1 cellular context compared by ENCODE assay signal in genomic region chr17:5619088-5619740, GRCh38.
TF ChIP-seq lines count a peak whose summit lies in the region.

No MANE protein-coding gene starts in this region.

TF ChIP-seq in K562, 482 proteins besides CTCF, POLR2A, EP300 and RAD21 (continued from another document and continues in another):
- TF ChIP-seq E4F1 (CRISPR knock-in tag; IDR thresholded peaks at IDR 0.05; ENCODE audit: borderline replicate concordance) (no peak), BDP1 (IDR thresholded peaks at IDR 0.05; ENCODE audit: insufficient read depth, insufficient read length) (no peak), ZFP36 (IDR thresholded peaks at IDR 0.05; ENCODE audit: low read depth, low read length, partially characterized antibody) (no peak), THRA (IDR thresholded peaks at IDR 0.05) (no peak), POLR2AphosphoS2 (IDR thresholded peaks at IDR 0.05; ENCODE audit: low read length) (peak; percentile 58; the same call in 1 of the 2 replicates), ZBTB5 (IDR thresholded peaks at IDR 0.05) (no peak), IRF2 (CRISPR knock-in tag; IDR thresholded peaks at IDR 0.05) (no peak), ZBTB49 (CRISPR knock-in tag; IDR thresholded peaks at IDR 0.05; ENCODE audit: borderline replicate concordance) (no peak), GMEB1 (CRISPR knock-in tag; IDR thresholded peaks at IDR 0.05) (no peak), MGA (IDR thresholded peaks at IDR 0.05) (peak; percentile 82), PHF20 (IDR thresholded peaks at IDR 0.05; ENCODE audit: partially characterized antibody) (no peak), PTBP1 (IDR thresholded peaks at IDR 0.05; ENCODE audit: low read depth, low read length) (no peak), MAFK (IDR thresholded peaks at IDR 0.05; ENCODE audit: low read length) (peak; percentile 60), PHF8 (IDR thresholded peaks at IDR 0.05; ENCODE audit: borderline replicate concordance, low read length) (peak; percentile 77), CHD2 (IDR thresholded peaks at IDR 0.05; ENCODE audit: low read depth, low read length) (peak; percentile 97), ZNF764 (CRISPR knock-in tag; IDR thresholded peaks at IDR 0.05; ENCODE audit: low read depth) (no peak), HINFP (tag; conservative IDR thresholded peaks at IDR 0.05; ENCODE audit: low read depth) (no peak), ARHGAP35 (IDR thresholded peaks at IDR 0.05; ENCODE audit: partially characterized antibody) (peak; percentile 90), PATZ1 (CRISPR knock-in tag; IDR thresholded peaks at IDR 0.05; ENCODE audit: borderline replicate concordance) (no peak), NFIC (IDR thresholded peaks at IDR 0.05) (peak; percentile 52), KAT8 (IDR thresholded peaks at IDR 0.05; ENCODE audit: low read depth) (no peak; the same call in 1 of the 2 replicates), NFATC3 (IDR thresholded peaks at IDR 0.05) (no peak), KDM2B (CRISPR knock-in tag; IDR thresholded peaks at IDR 0.05) (no peak), HNRNPLL (IDR thresholded peaks at IDR 0.05; ENCODE audit: low read depth, low read length, poor library complexity, severe bottlenecking) (no peak), ILF3 (IDR thresholded peaks at IDR 0.05; ENCODE audit: borderline replicate concordance) (no peak)
